In the genomic region with DNA sequence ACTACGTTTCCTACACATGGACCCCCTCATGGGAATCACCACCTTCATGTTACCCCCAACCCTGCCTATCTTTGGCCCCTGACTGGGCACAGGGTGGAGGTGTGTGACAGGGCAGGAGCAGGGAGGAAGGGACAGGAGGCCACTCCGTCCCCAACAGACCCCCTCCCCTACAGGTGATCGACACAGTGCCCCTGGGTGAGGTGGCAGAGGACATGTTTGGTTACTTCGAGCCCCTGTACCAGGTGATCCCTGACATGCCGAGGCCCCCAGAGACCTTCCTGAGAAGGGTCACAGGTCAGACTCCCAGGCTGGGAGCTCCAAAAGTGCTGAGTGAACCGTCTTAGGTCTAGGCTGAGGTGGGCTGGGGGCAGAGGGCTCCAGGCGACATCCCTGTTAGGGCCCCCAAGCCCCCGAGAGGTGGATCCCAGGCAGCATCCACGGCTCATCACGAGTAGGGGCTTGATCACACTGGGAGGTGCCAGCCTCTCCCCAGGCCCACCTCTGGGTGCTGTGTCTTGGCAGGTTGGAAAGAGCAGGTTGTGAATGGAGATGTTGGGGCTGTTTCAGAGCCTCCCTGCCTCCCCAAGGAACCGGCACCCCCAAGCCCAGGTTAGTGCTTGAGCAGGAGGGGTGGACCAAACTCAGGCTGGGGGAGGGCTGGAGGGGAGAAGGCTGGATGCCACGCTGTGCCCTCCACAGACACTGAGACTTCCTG, we compare ENCODE assay signal across 2 cellular contexts.
TF ChIP-seq lines count a peak whose summit lies in the region.

No MANE protein-coding gene starts in this region.

TF ChIP-seq in HEK293, 187 proteins besides CTCF, POLR2A, EP300 and RAD21:
- TF ChIP-seq MEIS1 (CRISPR knock-in tag; IDR thresholded peaks at IDR 0.05; ENCODE audit: borderline replicate concordance) (no peak), GLIS2 (tag by site-specific recombination; IDR thresholded peaks at IDR 0.05) (peak; percentile 18; the same call in 1 of the 2 replicates)

TF ChIP-seq in GM12878, 131 proteins besides CTCF, POLR2A, EP300 and RAD21:
- no peak for TF ChIP-seq CHD2 (IDR thresholded peaks at IDR 0.05; ENCODE audit: borderline replicate concordance, low read depth, low read length)
- no peak for TF ChIP-seq NFXL1 (IDR thresholded peaks at IDR 0.05; ENCODE audit: borderline replicate concordance)
- no peak for TF ChIP-seq PAX8 (IDR thresholded peaks at IDR 0.05)
